In the genomic region with DNA sequence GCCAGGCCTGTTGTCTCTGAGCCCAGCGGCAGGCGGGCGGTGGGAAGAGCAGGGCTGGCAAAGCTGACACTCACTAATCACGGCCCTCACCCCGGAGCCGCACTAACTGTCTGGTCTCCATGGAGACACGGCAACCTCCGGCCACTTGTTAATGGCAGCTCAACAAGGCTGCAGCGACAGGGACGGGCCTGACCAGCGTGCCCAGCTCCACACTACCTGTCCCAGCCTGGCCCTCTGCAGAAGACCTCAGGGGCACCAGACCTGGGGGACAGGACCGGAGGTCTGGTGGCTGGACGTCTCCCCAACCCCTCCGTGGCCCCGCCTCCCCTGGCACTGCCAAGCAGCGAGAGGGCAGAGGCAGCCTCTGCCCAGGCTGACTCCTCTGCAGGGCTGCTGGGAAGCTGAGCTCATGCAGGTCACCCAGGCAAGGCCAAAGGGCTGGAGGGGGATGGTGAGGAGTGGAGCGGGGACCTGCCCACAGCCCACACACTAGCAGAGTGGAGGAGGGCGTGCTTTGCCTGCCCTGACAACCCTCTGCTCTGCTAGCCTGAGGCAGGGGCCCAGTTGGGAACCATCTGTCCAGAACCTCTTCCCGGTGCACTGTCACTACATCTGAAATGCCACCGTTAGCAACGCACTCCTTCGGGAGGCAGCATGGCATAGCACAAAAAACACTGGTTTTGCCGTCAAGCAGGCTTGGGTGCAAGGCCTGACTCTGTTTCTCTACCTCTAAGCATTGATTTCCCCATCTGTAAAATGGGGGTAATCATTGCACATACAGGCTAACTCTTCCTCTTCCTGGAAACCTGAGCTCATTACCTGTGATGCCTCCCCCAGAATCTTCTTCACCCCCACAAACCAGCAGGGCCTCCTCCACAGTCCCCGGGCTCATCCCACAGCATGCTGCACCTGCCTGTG, we compare ENCODE assay signal across 9 cellular contexts.
DNase-seq lines count a peak whose midpoint lies in the region; ATAC-seq lines count a peak whose summit lies in the region.
"Had no signal": no experiment of that assay in that cellular context is flagged by ENCODE, and none has a peak within 500 bp of the region (broad histone marks: within the 10 kb centered on the region; RNA-seq: fewer than 3 reads in every experiment).

No MANE protein-coding gene starts in this region.

- no peaks in the 10 kb centered on the region for H3K36me3 Mint-ChIP-seq in activated naive CD8-positive, alpha-beta T cell
- peaks cover 12% of the 10 kb centered on the region for H3K36me3 Mint-ChIP-seq in stimulated activated effector memory CD8-positive, alpha-beta T cell treated with anti-CD3 and anti-CD28 coated beads, Interleukin-12 subunit alpha, Interleukin-12 subunit beta, amount 100 ng/mL, for 72 hours

- H3K27me3 Mint-ChIP-seq in activated naive CD8-positive, alpha-beta T cell: no peaks in the 10 kb centered on the region

- peak overlapping the region; percentile 98 for H3K27ac Mint-ChIP-seq in activated naive CD8-positive, alpha-beta T cell
- peak overlapping the region; percentile 92 for H3K27ac Mint-ChIP-seq in stimulated activated effector memory CD8-positive, alpha-beta T cell treated with anti-CD3 and anti-CD28 coated beads, Interleukin-12 subunit alpha, Interleukin-12 subunit beta, amount 100 ng/mL, for 72 hours
- H3K27ac Mint-ChIP-seq: activated T-cell treated with anti-CD3 and anti-CD28 coated beads, Interleukin-2, amount 50 U/mL, for 72 hours had no signal

- H3K4me3 Mint-ChIP-seq in activated naive CD8-positive, alpha-beta T cell: peak overlapping the region; percentile 10
- no peak overlapping the region for H3K4me3 Mint-ChIP-seq in stimulated activated effector memory CD8-positive, alpha-beta T cell treated with anti-CD3 and anti-CD28 coated beads, Interleukin-12 subunit alpha, Interleukin-12 subunit beta, amount 100 ng/mL, for 72 hours
- H3K4me3 Mint-ChIP-seq: activated T-cell treated with anti-CD3 and anti-CD28 coated beads, Interleukin-2, amount 50 U/mL, for 72 hours had no signal

- no peaks in the 10 kb centered on the region for H3K9me3 Mint-ChIP-seq in activated naive CD8-positive, alpha-beta T cell (ENCODE audit: low read depth)
- no peaks in the 10 kb centered on the region for H3K9me3 Mint-ChIP-seq in stimulated activated effector memory CD8-positive, alpha-beta T cell treated with anti-CD3 and anti-CD28 coated beads, Interleukin-12 subunit alpha, Interleukin-12 subunit beta, amount 100 ng/mL, for 72 hours
- H3K9me3 Mint-ChIP-seq: activated T-cell treated with anti-CD3 and anti-CD28 coated beads, Interleukin-2, amount 50 U/mL, for 72 hours had no signal

- DNase-seq in NCI-H1092 (lab: John Stamatoyannopoulos, UW): peak; percentile 79
- DNase-seq in kidney tubule cell (ENCODE audit: low spot score): peak; percentile 62
- DNase-seq in stimulated activated effector memory CD8-positive, alpha-beta T cell treated with anti-CD3 and anti-CD28 coated beads, Interleukin-12 subunit alpha, Interleukin-12 subunit beta, amount 100 ng/mL, for 72 hours (ENCODE audit: low spot score in 2 of 2): no peak
- DNase-seq in MV-4-11 (lab: John Stamatoyannopoulos, UW): no peak
- DNase-seq in NCI-H226: no peak
- no peak for DNase-seq in pons (ENCODE audit: low spot score)
- DNase-seq: activated T-cell treated with anti-CD3 and anti-CD28 coated beads, Interleukin-2, amount 50 U/mL, for 72 hours; stimulated activated CD8-positive, alpha-beta memory T cell treated with anti-CD3 and anti-CD28 coated beads, Interleukin-4, amount 100 ng/mL, for 48 hours had no signal

- ATAC-seq in stimulated activated effector memory CD8-positive, alpha-beta T cell treated with anti-CD3 and anti-CD28 coated beads, Interleukin-12 subunit alpha, Interleukin-12 subunit beta, amount 100 ng/mL, for 72 hours: no peak
- ATAC-seq: activated T-cell treated with anti-CD3 and anti-CD28 coated beads, Interleukin-2, amount 50 U/mL, for 72 hours had no signal

- peaks cover 59% of the 10 kb centered on the region for H3K4me1 Mint-ChIP-seq in activated naive CD8-positive, alpha-beta T cell (ENCODE audit: low read depth)
- peaks cover 49% of the 10 kb centered on the region for H3K4me1 Mint-ChIP-seq in stimulated activated effector memory CD8-positive, alpha-beta T cell treated with anti-CD3 and anti-CD28 coated beads, Interleukin-12 subunit alpha, Interleukin-12 subunit beta, amount 100 ng/mL, for 72 hours

Comparison
In these comparisons a context has a peak if more than half of its experiments do, and no peak if none do; other contexts are left out.
1. DNase-seq: peak in NCI-H1092 (single experiment) and kidney tubule cell (single experiment); none in stimulated activated effector memory CD8-positive, alpha-beta T cell treated with anti-CD3 and anti-CD28 coated beads, Interleukin-12 subunit alpha, Interleukin-12 subunit beta, amount 100 ng/mL, for 72 hours (0 of 2), MV-4-11 (single experiment), NCI-H226 (single experiment) and pons (single experiment).